In genomic region chr3:166270428-166270827, GRCh38 we compare ENCODE assay signal across 26 cellular contexts.
"Had no signal": no experiment of that assay in that cellular context is flagged by ENCODE, and none has a peak within 500 bp of the region (broad histone marks: within the 10 kb centered on the region; RNA-seq: fewer than 3 reads in every experiment).

No MANE protein-coding gene starts in this region.

- H3K4me1 ChIP-seq: left ventricle myocardium inferior, neural progenitor cell, parathyroid adenoma, right atrium auricular region, spleen, suprapubic skin, tibial artery, upper lobe of right lung had no signal

- ATAC-seq: natural killer cell; sciatic nerve; stimulated activated effector memory CD8-positive, alpha-beta T cell treated with anti-CD3 and anti-CD28 coated beads, Interleukin-12 subunit alpha, Interleukin-12 subunit beta, amount 100 ng/mL, for 72 hours; upper lobe of right lung had no signal

- H3K36me3 ChIP-seq: left ventricle myocardium inferior, neural progenitor cell, neutrophil, right atrium auricular region, spleen, suprapubic skin, thoracic aorta, tibial artery, upper lobe of right lung had no signal

- H3K27ac ChIP-seq: left ventricle myocardium inferior, neural progenitor cell, neutrophil, parathyroid adenoma, right atrium auricular region, skin epidermis, spleen, suprapubic skin, thoracic aorta, tibial artery, upper lobe of right lung had no signal

- H2AFZ ChIP-seq: neural progenitor cell, parathyroid adenoma had no signal

- H3K79me2 ChIP-seq: parathyroid adenoma had no signal

- H3K27me3 Mint-ChIP-seq: naive B cell; progenitor cell of endocrine pancreas; stimulated activated naive CD8-positive, alpha-beta T cell treated with anti-CD3 and anti-CD28 coated beads, Interleukin-15, Interleukin-2, amounts not matched to agents 100 ng/mL and 50 ng/mL, for 24 hours had no signal

- DNase-seq: islet precursor cell; left ventricle myocardium inferior; mesendoderm; naive B cell; natural killer cell; nephron progenitor cell; occipital lobe; spleen; stimulated activated CD4-positive, alpha-beta T cell treated with anti-CD3 and anti-CD28 coated beads, Interleukin-4, amount 100 ng/mL, for 24 hours; stimulated activated naive CD4-positive, alpha-beta T cell; tibial artery; trophoblast cell; upper lobe of right lung had no signal

- H3K4me3 ChIP-seq: left ventricle myocardium inferior, lung, neural progenitor cell, right atrium auricular region, skin epidermis, spleen, suprapubic skin, thoracic aorta, tibial artery, upper lobe of right lung had no signal

- H3K27me3 ChIP-seq: neural progenitor cell, neutrophil, right atrium auricular region, spleen, suprapubic skin, tibial artery, upper lobe of right lung had no signal

- H3K27ac Mint-ChIP-seq: mesothelial cell of epicardium; naive B cell; natural killer cell; nephron progenitor cell; neural progenitor cell; progenitor cell of endocrine pancreas; stimulated activated effector memory CD8-positive, alpha-beta T cell treated with anti-CD3 and anti-CD28 coated beads, Interleukin-12 subunit alpha, Interleukin-12 subunit beta, amount 100 ng/mL, for 72 hours; stimulated activated naive CD8-positive, alpha-beta T cell treated with anti-CD3 and anti-CD28 coated beads, Interleukin-15, Interleukin-2, amounts not matched to agents 100 ng/mL and 50 ng/mL, for 24 hours had no signal

- H3K4me1 Mint-ChIP-seq: naive B cell; natural killer cell; nephron progenitor cell; neural progenitor cell; stimulated activated effector memory CD8-positive, alpha-beta T cell treated with anti-CD3 and anti-CD28 coated beads, Interleukin-12 subunit alpha, Interleukin-12 subunit beta, amount 100 ng/mL, for 72 hours had no signal

- H3K9me3 ChIP-seq: left ventricle myocardium inferior, neutrophil, right atrium auricular region, spleen, suprapubic skin, thoracic aorta, tibial artery, upper lobe of right lung had no signal

- H3K36me3 Mint-ChIP-seq: mesothelial cell of epicardium; naive B cell; natural killer cell; neural progenitor cell; stimulated activated effector memory CD8-positive, alpha-beta T cell treated with anti-CD3 and anti-CD28 coated beads, Interleukin-12 subunit alpha, Interleukin-12 subunit beta, amount 100 ng/mL, for 72 hours had no signal

- H3K9me3 Mint-ChIP-seq: mesothelial cell of epicardium, nephron progenitor cell, neural progenitor cell had no signal

- H3K4me2 ChIP-seq: neural progenitor cell had no signal

- H3K4me3 Mint-ChIP-seq: mesothelial cell of epicardium; naive B cell; natural killer cell; nephron progenitor cell; neural progenitor cell; stimulated activated effector memory CD8-positive, alpha-beta T cell treated with anti-CD3 and anti-CD28 coated beads, Interleukin-12 subunit alpha, Interleukin-12 subunit beta, amount 100 ng/mL, for 72 hours; stimulated activated naive CD8-positive, alpha-beta T cell treated with anti-CD3 and anti-CD28 coated beads, Interleukin-15, Interleukin-2, amounts not matched to agents 100 ng/mL and 50 ng/mL, for 24 hours had no signal
